Comparison of ENCODE assay signal across 8 cellular contexts in genomic region chr6:29964553-29964903, GRCh38. TPM values are rescaled to one million over a fixed set of nuclear protein-coding genes. Genes with fewer than 3 reads are reported as not detected.
DNase-seq lines count a peak whose midpoint lies in the region; ATAC-seq and TF ChIP-seq lines count a peak whose summit lies in the region.

No MANE protein-coding gene starts in this region.

- H3K9me3 ChIP-seq in adrenal gland (replicated peaks in 1 of 3) (no peaks in the 10 kb centered on the region), lung (ENCODE audit: control insufficient read depth in 2 of 2, insufficient read depth in 1 of 2, low read length in 1 of 2) (no peaks in the 10 kb centered on the region), transverse colon (no peaks in the 10 kb centered on the region)

- H3K27me3 Mint-ChIP-seq in activated T-cell treated with anti-CD3 and anti-CD28 coated beads, Interleukin-2, amount 50 U/mL, for 72 hours (ENCODE audit: low read depth) = no peaks in the 10 kb centered on the region

- H3K4me1 Mint-ChIP-seq in activated T-cell treated with anti-CD3 and anti-CD28 coated beads, Interleukin-2, amount 50 U/mL, for 72 hours (ENCODE audit: low read depth) = peaks cover 34% of the 10 kb centered on the region

- intact Hi-C loops in adrenal gland (cut with DNase I) (no loop called here), transverse colon (cut with DNase I; ENCODE audit: low total_unique reads) (loop anchor here (2.0 kb wide), 1 partner anchor 40 kb away; no protein-coding TSS in a partner anchor)

- peak overlapping the region; percentile 90 for H3K27ac Mint-ChIP-seq in activated T-cell treated with anti-CD3 and anti-CD28 coated beads, Interleukin-2, amount 50 U/mL, for 72 hours

- H3K9me3 Mint-ChIP-seq in activated T-cell treated with anti-CD3 and anti-CD28 coated beads, Interleukin-2, amount 50 U/mL, for 72 hours = no peaks in the 10 kb centered on the region

- TF ChIP-seq CTCF in adrenal gland (IDR thresholded peaks at IDR 0.05) = peak in 1 of 6 experiments; percentile 8
- TF ChIP-seq CTCF in lung (IDR thresholded peaks at IDR 0.05; ENCODE audit: control extremely low read depth, extremely low read depth) = no peak
- peak in 1 of 5 experiments; percentile 16 for TF ChIP-seq CTCF in transverse colon (IDR thresholded peaks at IDR 0.05)

- peak overlapping the region; percentile 91 to 93 for H3K4me3 Mint-ChIP-seq in activated T-cell treated with anti-CD3 and anti-CD28 coated beads, Interleukin-2, amount 50 U/mL, for 72 hours

- in situ Hi-C loops in transverse colon (cut with MboI; ENCODE audit: low pct_ligation_motif_present in 1 of 4, low pct_unique_long_range_greater_than_20kb in 1 of 4, low sequenced_read_pairs in 3 of 4) = no loop called here

- H3K4me1 ChIP-seq in adrenal gland (replicated peaks in 1 of 2) (peaks cover 47% of the 10 kb centered on the region in 2 donors), lung (ENCODE audit: control insufficient read depth in 2 of 2, insufficient read depth in 2 of 2, low read length in 2 of 2) (peaks cover 4 to 6% of the 10 kb centered on the region in 2 donors), transverse colon (peaks cover 18 to 46% (median 33%) of the 10 kb centered on the region in 4 donors)

- no peaks in the 10 kb centered on the region for H3K27me3 ChIP-seq in adrenal gland
- H3K27me3 ChIP-seq in lung (ENCODE audit: control insufficient read depth, insufficient read depth) = no peaks in the 10 kb centered on the region
- no peaks in the 10 kb centered on the region for H3K27me3 ChIP-seq in transverse colon

- H3K4me3 ChIP-seq in adrenal gland (peak overlapping the region in 1 of 4 donors; percentile 62), lung (no peak overlapping the region), transverse colon (peak overlapping the region in 2 of 4 donors; percentile 31 to 54)

- no peaks in the 10 kb centered on the region for H3K36me3 ChIP-seq in adrenal gland (replicated peaks in 1 of 2)
- no peaks in the 10 kb centered on the region for H3K36me3 ChIP-seq in lung (ENCODE audit: control insufficient read depth in 2 of 2, insufficient read depth in 2 of 2, low read length in 2 of 2)
- no peaks in the 10 kb centered on the region for H3K36me3 ChIP-seq in transverse colon

- ATAC-seq in activated T-cell treated with anti-CD3 and anti-CD28 coated beads, Interleukin-2, amount 50 U/mL, for 72 hours (replicated peaks in 1 of 2) = peak in 1 of 2 donors; percentile 10
- no peak for ATAC-seq in lung (ENCODE audit: insufficient read depth, low FRiP score)

- no peak for DNase-seq in activated T-cell treated with anti-CD3 and anti-CD28 coated beads, Interleukin-2, amount 50 U/mL, for 72 hours
- no peak for DNase-seq in activated T-cell treated with anti-CD3 and anti-CD28 coated beads for 4 hours
- no peak for DNase-seq in adrenal gland
- no peak for DNase-seq in lung (ENCODE audit: low spot score)
- DNase-seq in transverse colon = no peak
- no peak for DNase-seq in LoVo (ENCODE audit: low spot score)
- DNase-seq in GM19238 (ENCODE audit: insufficient read length, low spot score) = no peak
- DNase-seq in activated CD4-positive, alpha-beta T cell treated with anti-CD3 and anti-CD28 coated beads for 48 hours = no peak

- TF ChIP-seq POLR2A in adrenal gland (IDR thresholded peaks at IDR 0.05) = no peak
- TF ChIP-seq POLR2A in transverse colon (IDR thresholded peaks at IDR 0.05) = no peak

- H3K27ac ChIP-seq in adrenal gland (peak overlapping the region; percentile 42 to 93 (median 82)), lung (ENCODE audit: low read depth in 1 of 2, low read length in 1 of 2) (peak overlapping the region; percentile 87 to 96), transverse colon (peak overlapping the region; percentile 88 to 94 (median 92))

- WGBS in adrenal gland, 4 donors = 12 to 20% (median 17%) methylated on average over 3 of the region's 3 CpGs
- WGBS in lung, 2 donors = 15 to 23% methylated on average over 3 of the region's 3 CpGs
- WGBS in transverse colon (ENCODE audit: low coverage in 1 of 2), 2 donors = 0 to 21% methylated on average over 2 to 3 of the region's 3 CpGs

- H3K36me3 Mint-ChIP-seq in activated T-cell treated with anti-CD3 and anti-CD28 coated beads, Interleukin-2, amount 50 U/mL, for 72 hours (ENCODE audit: insufficient read depth in 2 of 2) = peaks cover 2 to 3% of the 10 kb centered on the region in 2 donors

- TF ChIP-seq EP300 in transverse colon (IDR thresholded peaks at IDR 0.05; ENCODE audit: low read depth) = no peak

RNA-seq across cellular contexts. Expression of gene HLA-A, which starts 22.2 kb away (rescaled TPM):
- 1,000 to 10,000 TPM; 1,261 to 1,795 TPM for total RNA-seq in activated T-cell treated with anti-CD3 and anti-CD28 coated beads, Interleukin-2, amount 50 U/mL, for 72 hours
- total RNA-seq in adrenal gland (1,000 to 10,000 TPM in 7 of 8 donors, 100 to 1,000 TPM in 1; 801 to 2,952 (median 1,268) TPM), lung (100 to 1,000 TPM; 320 to 577 TPM), transverse colon (1,000 to 10,000 TPM in 3 of 4 donors, 100 to 1,000 TPM in 1; 733 to 1,932 (median 1,470) TPM)
- polyA plus RNA-seq in adrenal gland (1,000 to 10,000 TPM in 2 of 3 donors, 100 to 1,000 TPM in 1; 341 to 1,363 (median 1,237) TPM), lung (1,000 to 10,000 TPM in 1 of 2 donors, 100 to 1,000 TPM in 1; 845 to 3,222 TPM)
